ENCODE assay signal across 8 cellular contexts in the genomic region with DNA sequence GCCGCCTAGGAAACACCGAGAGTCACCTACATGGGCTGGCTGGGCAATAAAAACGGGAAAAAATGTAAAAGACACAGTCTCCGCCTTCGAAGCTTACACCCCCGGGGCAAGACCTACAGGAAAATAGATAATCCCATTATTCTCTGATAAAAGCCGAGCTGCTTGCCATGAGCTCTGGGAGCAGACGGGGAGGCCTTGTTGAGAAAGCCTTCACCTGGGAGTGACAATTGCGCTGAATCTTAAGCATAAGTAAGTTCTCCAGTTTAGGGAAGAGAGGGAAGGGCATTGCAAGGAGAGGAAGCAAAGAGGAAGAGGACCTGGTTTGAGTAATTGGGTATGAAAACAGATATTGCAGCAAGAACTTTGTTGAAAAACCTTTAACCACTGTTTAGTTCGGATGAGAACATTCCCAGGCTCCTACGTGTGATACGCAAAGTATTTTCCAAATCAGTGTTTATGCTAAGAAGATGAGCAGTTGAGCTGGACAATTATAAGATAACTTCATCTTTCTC. TPM values are rescaled to one million over a fixed set of nuclear protein-coding genes. Genes with fewer than 3 reads are reported as not detected.
DNase-seq lines count a peak whose midpoint lies in the region; ATAC-seq, FAIRE-seq and TF ChIP-seq lines count a peak whose summit lies in the region.

No MANE protein-coding gene starts in this region.

- H3K27me3 Mint-ChIP-seq in activated T-helper 2 cell treated with anti-CD3 and anti-CD28 coated beads, Interferon-gamma antibody, Interleukin-2, Interleukin-4, amounts not matched to agents 10 μg/mL and 5 μg/mL and 100 μg/mL, durations not matched to agents 14 hours and 24 hours and 36 hours (ENCODE audit: low read depth): no peaks in the 10 kb centered on the region

- no peak for TF ChIP-seq RAD21 in HepG2 (CRISPR knock-in tag; IDR thresholded peaks at IDR 0.05)

- no TSS peak for BruUV-seq in HepG2 (replicated peaks; lab: Mats Ljungman, UMichigan)

- POLR2A ChIA-PET in HepG2 (lab: Yijun Ruan, JAX): interaction anchor here (1.1 to 2.0 kb wide), 4 partner anchors 14 to 1087 kb away, joined by 3 to 12 read pairs (median 6); no protein-coding TSS in a partner anchor

- FAIRE-seq in HepG2 (lab: Jason Lieb, UNC): no peak

- TF ChIP-seq POLR2A in HepG2 (IDR thresholded peaks at IDR 0.05; ENCODE audit: insufficient read depth in 1 of 2, low read depth in 2 of 2, low read length in 2 of 2) (no peak), upper lobe of left lung (IDR thresholded peaks at IDR 0.05) (no peak)

- no peaks in the 10 kb centered on the region for H3K9me3 ChIP-seq in GM23248 (ENCODE audit: low read depth)
- H3K9me3 ChIP-seq in HepG2 (ENCODE audit: low read length): no peaks in the 10 kb centered on the region
- no peaks in the 10 kb centered on the region for H3K9me3 ChIP-seq in upper lobe of left lung

- H3K4me1 ChIP-seq in GM23248 (ENCODE audit: insufficient read depth) (peaks cover 13% of the 10 kb centered on the region), HepG2 (ENCODE audit: insufficient read depth, low read length) (peaks cover 30% of the 10 kb centered on the region), upper lobe of left lung (peaks cover 11 to 34% (median 17%) of the 10 kb centered on the region in 4 donors)

- peaks cover 30% of the 10 kb centered on the region for H3K4me1 Mint-ChIP-seq in activated T-helper 2 cell treated with anti-CD3 and anti-CD28 coated beads, Interferon-gamma antibody, Interleukin-2, Interleukin-4, amounts not matched to agents 10 μg/mL and 5 μg/mL and 100 μg/mL, durations not matched to agents 14 hours and 24 hours and 36 hours (ENCODE audit: low read depth)

- TF ChIP-seq EP300 in HepG2 (IDR thresholded peaks at IDR 0.05; ENCODE audit: low read depth in 2 of 2, low read length in 2 of 2) (no peak), HepG2 (CRISPR knock-in tag; IDR thresholded peaks at IDR 0.05; ENCODE audit: borderline replicate concordance) (no peak), upper lobe of left lung (IDR thresholded peaks at IDR 0.05) (no peak)

- peaks cover 38% of the 10 kb centered on the region for H3K79me2 ChIP-seq in GM23248 (ENCODE audit: insufficient read depth)
- H3K79me2 ChIP-seq in HepG2 (ENCODE audit: insufficient read depth, low read length): peaks cover 25% of the 10 kb centered on the region

- 31 to 35% methylated on average over 12 of the region's 12 CpGs for WGBS in GM23248 (ENCODE audit: low coverage in 1 of 2, low lambda C conversion rate in 2 of 2, missing lambda C conversion rate in 2 of 2), 2 experiments
- 23% methylated on average over 12 of the region's 12 CpGs for WGBS in HepG2 (ENCODE audit: low lambda C conversion rate)
- whole genome bisulfite sequencing in upper lobe of left lung, 2 donors: 32 to 34% methylated on average over 12 of the region's 12 CpGs

- in situ Hi-C loops in GM23248 (cut with MboI): no loop called here
- in situ Hi-C loops in HepG2 (cut with HindIII; ENCODE audit: extremely low pct_ligation_motif_present, low pct_unique_long_range_greater_than_20kb): no loop called here

- DNase-seq in GM23248: no peak
- DNase-seq in activated T-helper 2 cell treated with anti-CD3 and anti-CD28 coated beads, Interferon-gamma antibody, Interleukin-2, Interleukin-4, amounts not matched to agents 10 μg/mL and 5 μg/mL and 100 μg/mL, durations not matched to agents 14 hours and 24 hours and 36 hours (ENCODE audit: low spot score): no peak
- DNase-seq in HepG2 (ENCODE audit: low spot score): no peak
- DNase-seq in upper lobe of left lung: no peak
- no peak for DNase-seq in activated CD8-positive, alpha-beta memory T cell treated with anti-CD3 and anti-CD28 coated beads for 24 hours
- DNase-seq in DMS153 (lab: John Stamatoyannopoulos, UW): no peak

- no peak for TF ChIP-seq CTCF in 22Rv1 (IDR thresholded peaks at IDR 0.05)
- TF ChIP-seq CTCF in HepG2 (CRISPR knock-in tag; IDR thresholded peaks at IDR 0.05): no peak
- TF ChIP-seq CTCF in upper lobe of left lung (IDR thresholded peaks at IDR 0.05): no peak

- H3K4me2 ChIP-seq in GM23248 (ENCODE audit: unreplicated experiment) (peak overlapping the region; percentile 90), HepG2 (ENCODE audit: low read depth, low read length) (peak overlapping the region; percentile 95)

- peak overlapping the region; percentile 97 for H2AFZ ChIP-seq in GM23248
- peak overlapping the region; percentile 72 for H2AFZ ChIP-seq in HepG2 (ENCODE audit: low read length)

- H3K4me3 ChIP-seq in GM23248: peak overlapping the region; percentile 92
- peak overlapping the region; percentile 82 to 88 (median 84) for H3K4me3 ChIP-seq in HepG2 (replicated peaks in 1 of 3; ENCODE audit: insufficient read depth in 1 of 3, low read depth in 2 of 3, low read length in 3 of 3)
- H3K4me3 ChIP-seq in upper lobe of left lung: peak overlapping the region; percentile 67 to 99 (median 94)

- peaks cover 11% of the 10 kb centered on the region for H3K36me3 Mint-ChIP-seq in activated T-helper 2 cell treated with anti-CD3 and anti-CD28 coated beads, Interferon-gamma antibody, Interleukin-2, Interleukin-4, amounts not matched to agents 10 μg/mL and 5 μg/mL and 100 μg/mL, durations not matched to agents 14 hours and 24 hours and 36 hours (ENCODE audit: low read depth)

- CTCF ChIA-PET in HepG2 (lab: Yijun Ruan, JAX; ENCODE audit: low intra/inter-chr PET ratio, low total read pairs): no interaction called here

- H4K20me1 ChIP-seq in GM23248 (ENCODE audit: insufficient read depth) (no peaks in the 10 kb centered on the region), HepG2 (ENCODE audit: insufficient read depth, low read length) (no peaks in the 10 kb centered on the region)

- H3K27me3 ChIP-seq in GM23248 (replicated peaks; ENCODE audit: insufficient read depth) (peaks cover 4% of the 10 kb centered on the region; the same call in 1 of the 2 replicates), HepG2 (ENCODE audit: control insufficient read depth in 1 of 2, insufficient read depth in 2 of 2, low read length in 2 of 2) (no peaks in the 10 kb centered on the region; a peak in 1 of 5 replicates), upper lobe of left lung (no peaks in the 10 kb centered on the region)

- peak overlapping the region; percentile 93 for H3K27ac Mint-ChIP-seq in activated T-helper 2 cell treated with anti-CD3 and anti-CD28 coated beads, Interferon-gamma antibody, Interleukin-2, Interleukin-4, amounts not matched to agents 10 μg/mL and 5 μg/mL and 100 μg/mL, durations not matched to agents 14 hours and 24 hours and 36 hours

- H3F3A ChIP-seq in GM23248 (ENCODE audit: insufficient read depth): peaks cover 5% of the 10 kb centered on the region

- H3K9me2 ChIP-seq in GM23248 (ENCODE audit: insufficient read depth): no peaks in the 10 kb centered on the region

- peak overlapping the region; percentile 98 for H3K4me3 Mint-ChIP-seq in activated T-helper 2 cell treated with anti-CD3 and anti-CD28 coated beads, Interferon-gamma antibody, Interleukin-2, Interleukin-4, amounts not matched to agents 10 μg/mL and 5 μg/mL and 100 μg/mL, durations not matched to agents 14 hours and 24 hours and 36 hours (ENCODE audit: low read depth)

- ATAC-seq in HepG2: no peak
- peak in 1 of 2 donors; percentile 0 for ATAC-seq in upper lobe of left lung (ENCODE audit: low FRiP score in 2 of 2)
- ATAC-seq in GM19463 (IDR thresholded peaks at IDR 0.05; ENCODE audit: unreplicated experiment): no peak

- H3K36me3 ChIP-seq in GM23248 (ENCODE audit: low read depth): no peaks in the 10 kb centered on the region
- no peaks in the 10 kb centered on the region for H3K36me3 ChIP-seq in HepG2 (replicated peaks in 1 of 2; ENCODE audit: control insufficient read depth in 1 of 2, insufficient read depth in 2 of 2, low read length in 2 of 2)
- no peaks in the 10 kb centered on the region for H3K36me3 ChIP-seq in upper lobe of left lung

- intact Hi-C loops in activated T-helper 2 cell treated with anti-CD3 and anti-CD28 coated beads, Interferon-gamma antibody, Interleukin-2, Interleukin-4, amounts not matched to agents 10 μg/mL and 5 μg/mL and 100 μg/mL, durations not matched to agents 14 hours and 24 hours and 36 hours (cut with micrococcal nuclease): loop anchor here (1.0 to 10.0 kb wide), 4 partner anchors 187 to 499 kb away; a partner anchor contains a TSS
- intact Hi-C loops in HepG2 (cut with micrococcal nuclease; ENCODE audit: unreplicated experiment): loop anchor here (1.0 to 10.0 kb wide), 2 partner anchors 23 to 249 kb away; no protein-coding TSS in a partner anchor

- no peaks in the 10 kb centered on the region for H3K9me3 Mint-ChIP-seq in activated T-helper 2 cell treated with anti-CD3 and anti-CD28 coated beads, Interferon-gamma antibody, Interleukin-2, Interleukin-4, amounts not matched to agents 10 μg/mL and 5 μg/mL and 100 μg/mL, durations not matched to agents 14 hours and 24 hours and 36 hours

- H3K9ac ChIP-seq in GM23248 (peak overlapping the region; percentile 87), HepG2 (ENCODE audit: insufficient read depth, low read depth, low read length) (peak overlapping the region; percentile 86)

- H3K27ac ChIP-seq in 22Rv1 (peak overlapping the region; percentile 75), GM23248 (peak overlapping the region; percentile 64), HepG2 (ENCODE audit: extremely low read length, insufficient read depth, low read length) (peak overlapping the region; percentile 75), upper lobe of left lung (peak overlapping the region; percentile 88 to 95 (median 93))

RNA-seq across cellular contexts. Expression of a gene that starts 0.8 kb away (rescaled TPM):
- total RNA-seq in GM23248 (2014; rRNA removed; shearing (Covaris generic)): 43.8 and 56.7 TPM in 2 replicates
- polyA plus RNA-seq in GM23248 (2016; fragmentation: Nextera tagmentation; extraction: Ambion mirVana) (37.7 and 38.6 TPM in 2 replicates), HepG2 (2011; rRNA removed) (9.0 and 9.8 TPM in 2 replicates)
- total RNA-seq in activated T-helper 2 cell treated with anti-CD3 and anti-CD28 coated beads, Interferon-gamma antibody, Interleukin-2, Interleukin-4, amounts not matched to agents 10 μg/mL and 5 μg/mL and 100 μg/mL, durations not matched to agents 14 hours and 24 hours and 36 hours: 22.6 and 24.9 TPM in 2 replicates
- total RNA-seq in HepG2 (2016; rRNA removed; fragmentation: Illumina TruSeq; extraction: Trizol) (26.6 and 37.0 TPM in 2 replicates), upper lobe of left lung (10 to 100 TPM; 10.7 to 62.9 (median 26.6) TPM)
- 50.4 and 58.1 TPM in 2 replicates for total RNA-seq in HepG2 (2016; cell fraction: cytosol; rRNA removed; fragmentation: Illumina TruSeq; extraction: Trizol; ENCODE audit: low read depth)
- total RNA-seq in HepG2 (2016; cell fraction: insoluble cytoplasmic fraction; rRNA removed; fragmentation: Illumina TruSeq; extraction: Trizol): 25.7 and 37.4 TPM in 2 replicates
- total RNA-seq in HepG2 (2016; cell fraction: membrane; rRNA removed; fragmentation: Illumina TruSeq; extraction: Trizol): 31.8 and 33.6 TPM in 2 replicates
- total RNA-seq in HepG2 (2016; cell fraction: nucleus; rRNA removed; fragmentation: Illumina TruSeq; extraction: Trizol): 16.6 and 16.8 TPM in 2 replicates
- 4.9 and 7.3 TPM in 2 replicates for polyA plus RNA-seq in HepG2 (2011; cell fraction: cytosol; rRNA removed)
- polyA plus RNA-seq in HepG2 (2011; cell fraction: nucleus; rRNA removed): 2.9 and 4.9 TPM in 2 replicates
- 8.5 and 9.6 TPM in 2 replicates for polyA plus RNA-seq in HepG2 (2012)
- 3.1 TPM in 2 replicates for polyA plus RNA-seq in HepG2 (2016; cell fraction: cytosol; fragmentation: Illumina TruSeq; extraction: Trizol; ENCODE audit: low read depth)
- 26.9 and 29.0 TPM in 2 replicates for polyA plus RNA-seq in HepG2 (2016; cell fraction: insoluble cytoplasmic fraction; fragmentation: Illumina TruSeq; extraction: Trizol; ENCODE audit: low read depth)
- polyA plus RNA-seq in HepG2 (2016; cell fraction: membrane; fragmentation: Illumina TruSeq; extraction: Trizol; ENCODE audit: low read depth): 8.0 and 8.4 TPM in 2 replicates
- 10.4 and 10.9 TPM in 2 replicates for polyA plus RNA-seq in HepG2 (2016; cell fraction: nucleus; fragmentation: Illumina TruSeq; extraction: Trizol; ENCODE audit: insufficient read depth, low read depth)
- 18.5 and 18.6 TPM in 2 replicates for polyA minus RNA-seq in HepG2 (2011; rRNA and poly(A)+ RNA removed; ENCODE audit: low replicate concordance)
- 13.4 and 16.3 TPM in 2 replicates for polyA minus RNA-seq in HepG2 (2011; cell fraction: cytosol; rRNA and poly(A)+ RNA removed)
- polyA minus RNA-seq in HepG2 (2011; cell fraction: nucleus; rRNA and poly(A)+ RNA removed): 27.8 and 29.5 TPM in 2 replicates

RNA-seq across cellular contexts. Expression of a gene that starts 32.0 kb away (rescaled TPM):
- total RNA-seq in GM23248 (2014; rRNA removed; shearing (Covaris generic)): not detected in 2 replicates
- polyA plus RNA-seq in GM23248 (2016; fragmentation: Nextera tagmentation; extraction: Ambion mirVana) (not detected in 2 replicates), HepG2 (2011; rRNA removed) (not detected in 2 replicates)
- total RNA-seq in activated T-helper 2 cell treated with anti-CD3 and anti-CD28 coated beads, Interferon-gamma antibody, Interleukin-2, Interleukin-4, amounts not matched to agents 10 μg/mL and 5 μg/mL and 100 μg/mL, durations not matched to agents 14 hours and 24 hours and 36 hours: not detected in 2 replicates
- total RNA-seq in HepG2 (2016; rRNA removed; fragmentation: Illumina TruSeq; extraction: Trizol) (not detected in 2 replicates), upper lobe of left lung (not detected)
- total RNA-seq in HepG2 (2016; cell fraction: cytosol; rRNA removed; fragmentation: Illumina TruSeq; extraction: Trizol; ENCODE audit: low read depth): not detected in 2 replicates
- not detected in 2 replicates for total RNA-seq in HepG2 (2016; cell fraction: insoluble cytoplasmic fraction; rRNA removed; fragmentation: Illumina TruSeq; extraction: Trizol)
- not detected in 2 replicates for total RNA-seq in HepG2 (2016; cell fraction: membrane; rRNA removed; fragmentation: Illumina TruSeq; extraction: Trizol)
- total RNA-seq in HepG2 (2016; cell fraction: nucleus; rRNA removed; fragmentation: Illumina TruSeq; extraction: Trizol): not detected in 2 replicates
- polyA plus RNA-seq in HepG2 (2011; cell fraction: cytosol; rRNA removed): not detected in 2 replicates
- not detected in 2 replicates for polyA plus RNA-seq in HepG2 (2011; cell fraction: nucleus; rRNA removed)
- not detected in 2 replicates for polyA plus RNA-seq in HepG2 (2012)
- polyA plus RNA-seq in HepG2 (2016; cell fraction: cytosol; fragmentation: Illumina TruSeq; extraction: Trizol; ENCODE audit: low read depth): not detected in 2 replicates
- polyA plus RNA-seq in HepG2 (2016; cell fraction: insoluble cytoplasmic fraction; fragmentation: Illumina TruSeq; extraction: Trizol; ENCODE audit: low read depth): not detected in 2 replicates
- polyA plus RNA-seq in HepG2 (2016; cell fraction: membrane; fragmentation: Illumina TruSeq; extraction: Trizol; ENCODE audit: low read depth): not detected in 2 replicates
- not detected in 2 replicates for polyA plus RNA-seq in HepG2 (2016; cell fraction: nucleus; fragmentation: Illumina TruSeq; extraction: Trizol; ENCODE audit: insufficient read depth, low read depth)
- not detected in 2 replicates for polyA minus RNA-seq in HepG2 (2011; rRNA and poly(A)+ RNA removed; ENCODE audit: low replicate concordance)
- not detected in 2 replicates for polyA minus RNA-seq in HepG2 (2011; cell fraction: cytosol; rRNA and poly(A)+ RNA removed)
- polyA minus RNA-seq in HepG2 (2011; cell fraction: nucleus; rRNA and poly(A)+ RNA removed): not detected in 2 replicates
